26 cellular contexts compared by ENCODE assay signal in genomic region chr11:9332655-9333054, GRCh38. TPM values are rescaled to one million over a fixed set of nuclear protein-coding genes. Genes with fewer than 3 reads are reported as not detected.
DNase-seq lines count a peak whose midpoint lies in the region; ATAC-seq, FAIRE-seq and TF ChIP-seq lines count a peak whose summit lies in the region.
"Had no signal": no experiment of that assay in that cellular context is flagged by ENCODE, and none has a peak within 500 bp of the region (broad histone marks: within the 10 kb centered on the region; RNA-seq: fewer than 3 reads in every experiment).

No MANE protein-coding gene starts in this region.

- H3K4ac ChIP-seq in IMR-90 (ENCODE audit: low read depth, low read length), result no peak overlapping the region

- peaks cover 3% of the 10 kb centered on the region; the same call in 1 of the 2 replicates for H3K9me1 ChIP-seq in IMR-90 (ENCODE audit: insufficient read depth, low read length)

- H2BK120ac ChIP-seq in IMR-90 (ENCODE audit: low read depth, low read length), result no peak overlapping the region

- no peak overlapping the region for H4K5ac ChIP-seq in IMR-90 (ENCODE audit: low read depth, low read length)

- POLR2A ChIA-PET in HepG2 (lab: Yijun Ruan, JAX) (no interaction called here), IMR-90 (lab: Charles Lee; ENCODE audit: unreplicated experiment) (no interaction called here)

- no peak overlapping the region for H3K9ac ChIP-seq in HepG2 (ENCODE audit: insufficient read depth, low read depth, low read length)
- no peak overlapping the region for H3K9ac ChIP-seq in IMR-90 (ENCODE audit: low read depth, low read length)
- H3K9ac ChIP-seq: BLaER1 had no signal

- H3K4me3 ChIP-seq in HepG2 (replicated peaks in 1 of 3; ENCODE audit: insufficient read depth in 1 of 3, low read depth in 2 of 3, low read length in 3 of 3) (no peak overlapping the region), right lobe of liver (no peak overlapping the region), IMR-90 (ENCODE audit: insufficient read depth, low read depth, low read length) (no peak overlapping the region), bronchial epithelial cell (ENCODE audit: low read depth, low read length) (no peak overlapping the region), left ventricle myocardium inferior (no peak overlapping the region)
- H3K4me3 ChIP-seq: A549, BLaER1, GM12878 had no signal

- in situ Hi-C loops in HepG2 (cut with HindIII; ENCODE audit: extremely low pct_ligation_motif_present, low pct_unique_long_range_greater_than_20kb), result no loop called here
- in situ Hi-C loops in IMR-90 (cut with MboI; ENCODE audit: low sequenced_read_pairs), result no loop called here

- FAIRE-seq in HepG2 (lab: Jason Lieb, UNC) (no peak), bronchial epithelial cell (lab: Jason Lieb, UNC) (peak; percentile 60)
- FAIRE-seq: A549, GM12878, GM12892, GM18507 had no signal

- H3K23ac ChIP-seq in IMR-90 (ENCODE audit: low read depth, low read length), result no peak overlapping the region

- TF ChIP-seq EP300 in HepG2 (IDR thresholded peaks at IDR 0.05; ENCODE audit: low read depth in 2 of 2, low read length in 2 of 2), result no peak
- TF ChIP-seq EP300 in HepG2 (CRISPR knock-in tag; IDR thresholded peaks at IDR 0.05; ENCODE audit: borderline replicate concordance), result no peak

- H3K27me3 ChIP-seq in HepG2 (ENCODE audit: control insufficient read depth in 1 of 2, insufficient read depth in 2 of 2, low read length in 2 of 2), result no peaks in the 10 kb centered on the region; a peak in 1 of 5 replicates
- H3K27me3 ChIP-seq in right lobe of liver, result no peaks in the 10 kb centered on the region
- H3K27me3 ChIP-seq in IMR-90 (ENCODE audit: control insufficient read depth, insufficient read depth, low read length), result no peaks in the 10 kb centered on the region
- H3K27me3 ChIP-seq in bronchial epithelial cell (ENCODE audit: control insufficient read depth, insufficient read depth, low read length), result no peaks in the 10 kb centered on the region
- H3K27me3 ChIP-seq in left ventricle myocardium inferior (ENCODE audit: low read depth), result no peaks in the 10 kb centered on the region
- H3K27me3 ChIP-seq: BE2C, BLaER1 had no signal

- no peaks in the 10 kb centered on the region for H3K79me2 ChIP-seq in HepG2 (ENCODE audit: insufficient read depth, low read length)

- H4K8ac ChIP-seq in IMR-90 (ENCODE audit: low read depth in 2 of 2, low read length in 2 of 2), result no peak overlapping the region

- no peak overlapping the region for H3K56ac ChIP-seq in IMR-90 (ENCODE audit: extremely low read depth, insufficient read depth, low read length)

- no peak for TF ChIP-seq RAD21 in HepG2 (CRISPR knock-in tag; IDR thresholded peaks at IDR 0.05)
- no peak for TF ChIP-seq RAD21 in IMR-90 (IDR thresholded peaks at IDR 0.05; ENCODE audit: low read length)

- H3K14ac ChIP-seq in IMR-90 (replicated peaks; ENCODE audit: low read depth, low read length), result no peak overlapping the region

- no peak overlapping the region for H3K4me2 ChIP-seq in HepG2 (ENCODE audit: low read depth, low read length)
- H3K4me2 ChIP-seq in IMR-90 (ENCODE audit: low read depth, low read length), result no peak overlapping the region
- H3K4me2 ChIP-seq: A549, BLaER1 had no signal

- H2AFZ ChIP-seq in HepG2 (ENCODE audit: low read length) (no peak overlapping the region), IMR-90 (replicated peaks; ENCODE audit: low read length, poor library complexity) (no peak overlapping the region)

- no peaks in the 10 kb centered on the region for H3K9me3 ChIP-seq in HepG2 (ENCODE audit: low read length)
- no peaks in the 10 kb centered on the region for H3K9me3 ChIP-seq in right lobe of liver
- H3K9me3 ChIP-seq in IMR-90 (ENCODE audit: control insufficient read depth, insufficient read depth, low read length), result no peaks in the 10 kb centered on the region
- no peaks in the 10 kb centered on the region for H3K9me3 ChIP-seq in left ventricle myocardium inferior (replicated peaks)
- H3K9me3 ChIP-seq: A549, BE2C had no signal

- no peak overlapping the region for H3K18ac ChIP-seq in IMR-90 (ENCODE audit: low read depth, low read length)

- no peak overlapping the region for H2BK20ac ChIP-seq in IMR-90 (ENCODE audit: low read depth, low read length)

- H3K27ac ChIP-seq in HepG2 (ENCODE audit: extremely low read length, insufficient read depth, low read length), result no peak overlapping the region
- H3K27ac ChIP-seq in right lobe of liver, result no peak overlapping the region
- H3K27ac ChIP-seq in IMR-90 (ENCODE audit: insufficient read depth, low read length), result no peak overlapping the region
- H3K27ac ChIP-seq in left ventricle myocardium inferior (replicated peaks), result no peak overlapping the region
- H3K27ac ChIP-seq: 22Rv1, A549, BLaER1 had no signal

- H4K20me1 ChIP-seq in HepG2 (ENCODE audit: insufficient read depth, low read length) (no peaks in the 10 kb centered on the region), IMR-90 (ENCODE audit: insufficient read depth, low read length) (no peaks in the 10 kb centered on the region)
- H4K20me1 ChIP-seq: BLaER1 had no signal

- DNase-seq in HepG2 (ENCODE audit: low spot score) (no peak), right lobe of liver (no peak), IMR-90 (no peak), bronchial epithelial cell (ENCODE audit: low read depth) (no peak), RPMI8226 (no peak), left ventricle myocardium inferior (no peak), Right ventricle myocardium inferior (ENCODE audit: missing footprints) (no peak)
- DNase-seq: BE2C; C1 segment of cervical spinal cord; CD4-positive, alpha-beta memory T cell; CD4-positive, CD25-positive, alpha-beta regulatory T cell; CD8-positive, alpha-beta memory T cell; COR-L47; DMS 273 treated with DMSO at 0.1 percent for 48 hours; DMS153; DMS53; DMS79; DND-41; EL; GDM1 had no signal

- H2BK15ac ChIP-seq in IMR-90 (ENCODE audit: low read depth, low read length), result no peak overlapping the region

- intact Hi-C loops in HepG2 (cut with micrococcal nuclease; ENCODE audit: unreplicated experiment), result no loop called here
- intact Hi-C loops in right lobe of liver (cut with DNase I), result no loop called here
- intact Hi-C loops in IMR-90 (cut with micrococcal nuclease), result no loop called here
- intact Hi-C loops in left ventricle myocardium inferior (cut with micrococcal nuclease), result no loop called here
- intact Hi-C loops in Right ventricle myocardium inferior (cut with DNase I), result no loop called here

- H4K91ac ChIP-seq in IMR-90 (ENCODE audit: insufficient read depth, low read depth, low read length), result no peak overlapping the region

- H3K36me3 ChIP-seq in HepG2 (replicated peaks in 1 of 2; ENCODE audit: control insufficient read depth in 1 of 2, insufficient read depth in 2 of 2, low read length in 2 of 2) (no peaks in the 10 kb centered on the region), right lobe of liver (no peaks in the 10 kb centered on the region), IMR-90 (ENCODE audit: control insufficient read depth, insufficient read depth, low read length) (no peaks in the 10 kb centered on the region), bronchial epithelial cell (ENCODE audit: control insufficient read depth, insufficient read depth, low read length) (no peaks in the 10 kb centered on the region), left ventricle myocardium inferior (no peaks in the 10 kb centered on the region)
- H3K36me3 ChIP-seq: BE2C, BLaER1 had no signal

- no peak for TF ChIP-seq CTCF in HepG2 (CRISPR knock-in tag; IDR thresholded peaks at IDR 0.05)
- no peak for TF ChIP-seq CTCF in right lobe of liver (IDR thresholded peaks at IDR 0.05)
- no peak for TF ChIP-seq CTCF in IMR-90 (conservative IDR thresholded peaks at IDR 0.05; ENCODE audit: low read depth, low read length)
- no peak for TF ChIP-seq CTCF in bronchial epithelial cell (IDR thresholded peaks at IDR 0.05; ENCODE audit: insufficient read depth, low read length, severe bottlenecking)
- TF ChIP-seq CTCF in left ventricle myocardium inferior (IDR thresholded peaks at IDR 0.05; ENCODE audit: borderline replicate concordance), result no peak

- no peaks in the 10 kb centered on the region for H3K79me1 ChIP-seq in IMR-90 (ENCODE audit: low read depth in 1 of 2, low read length in 2 of 2)

- BruUV-seq in HepG2 (replicated peaks; lab: Mats Ljungman, UMichigan) (no TSS peak), IMR-90 (replicated peaks; lab: Mats Ljungman, UMichigan) (no TSS peak)

- ATAC-seq in HepG2, result no peak
- ATAC-seq in right lobe of liver, result no peak
- no peak for ATAC-seq in IMR-90 (ENCODE audit: low read depth)
- no peak for ATAC-seq in Right ventricle myocardium inferior
- ATAC-seq: A549, GM12878 had no signal

- no peak for TF ChIP-seq POLR2A in HepG2 (IDR thresholded peaks at IDR 0.05; ENCODE audit: insufficient read depth in 1 of 2, low read depth in 2 of 2, low read length in 2 of 2)
- no peak for TF ChIP-seq POLR2A in right lobe of liver (IDR thresholded peaks at IDR 0.05)
- no peak for TF ChIP-seq POLR2A in IMR-90 (IDR thresholded peaks at IDR 0.05; ENCODE audit: low read depth, low read length)

- H3K4me1 ChIP-seq in HepG2 (ENCODE audit: insufficient read depth, low read length), result peaks cover 8% of the 10 kb centered on the region; the same call in 1 of the 2 replicates
- no peaks in the 10 kb centered on the region for H3K4me1 ChIP-seq in right lobe of liver
- peaks cover 3% of the 10 kb centered on the region for H3K4me1 ChIP-seq in IMR-90 (ENCODE audit: control insufficient read depth, insufficient read depth, low read length)
- H3K4me1 ChIP-seq in left ventricle myocardium inferior, result peaks cover 8% of the 10 kb centered on the region
- H3K4me1 ChIP-seq: A549, BE2C had no signal

- dilution Hi-C loops in IMR-90 (cut with HindIII; ENCODE audit: low sequenced_read_pairs, unreplicated experiment), result no loop called here

- H2AK5ac ChIP-seq in IMR-90 (ENCODE audit: low read depth, low read length), result 0 out of 2 replicates have a peak overlapping the region, but pooled peaks have one; percentile 28

- peak overlapping the region; percentile 50 for H2BK5ac ChIP-seq in IMR-90 (ENCODE audit: low read depth, low read length, poor library complexity, severe bottlenecking)

- 3% methylated on average over 5 of the region's 5 CpGs for WGBS in HepG2 (ENCODE audit: low lambda C conversion rate)
- 50% methylated on average over 5 of the region's 5 CpGs for WGBS in right lobe of liver (ENCODE audit: insufficient coverage, low coverage, low lambda C conversion rate, missing lambda C conversion rate)
- WGBS in IMR-90 (ENCODE audit: extremely low coverage in 2 of 2, insufficient read length in 1 of 2), 2 experiments, result 77% methylated on average over 2 of the region's 5 CpGs; no CpG with 5 or more reads in 1 of the 2 experiments

- H2AK9ac ChIP-seq in IMR-90 (replicated peaks; ENCODE audit: low read depth, low read length, poor library complexity), result no peak overlapping the region

- CTCF ChIA-PET in HepG2 (lab: Yijun Ruan, JAX; ENCODE audit: low intra/inter-chr PET ratio, low total read pairs) (no interaction called here), IMR-90 (lab: Yijun Ruan, JAX) (interaction anchor here (0.8 kb wide), 1 partner anchor 11 kb away, joined by 3 read pairs; no protein-coding TSS in a partner anchor)

RNA-seq across cellular contexts. Expression of gene TMEM41B, which starts 18.3 kb away (rescaled TPM):
- total RNA-seq in HepG2 (2016; rRNA removed; fragmentation: Illumina TruSeq; extraction: Trizol) (18.8 and 36.8 TPM in 2 replicates), right lobe of liver (10 to 100 TPM; 14.4 to 30.0 (median 23.2) TPM), IMR-90 (2012; rRNA removed) (20.8 and 36.7 TPM in 2 replicates), bronchial epithelial cell (49.2 and 74.4 TPM in 2 replicates), left ventricle myocardium inferior (20.2 TPM), Right ventricle myocardium inferior (17.4 TPM)
- 6.1 and 7.4 TPM in 2 replicates for total RNA-seq in HepG2 (2016; cell fraction: cytosol; rRNA removed; fragmentation: Illumina TruSeq; extraction: Trizol; ENCODE audit: low read depth)
- total RNA-seq in HepG2 (2016; cell fraction: insoluble cytoplasmic fraction; rRNA removed; fragmentation: Illumina TruSeq; extraction: Trizol), result 18.2 and 37.3 TPM in 2 replicates
- 8.3 and 10.7 TPM in 2 replicates for total RNA-seq in HepG2 (2016; cell fraction: membrane; rRNA removed; fragmentation: Illumina TruSeq; extraction: Trizol)
- 46.8 and 49.9 TPM in 2 replicates for total RNA-seq in HepG2 (2016; cell fraction: nucleus; rRNA removed; fragmentation: Illumina TruSeq; extraction: Trizol)
- polyA plus RNA-seq in HepG2 (2011; rRNA removed) (48.1 and 48.4 TPM in 2 replicates), IMR-90 (2012; rRNA removed) (20.8 and 21.5 TPM in 2 replicates)
- 13.9 and 25.1 TPM in 2 replicates for polyA plus RNA-seq in HepG2 (2011; cell fraction: cytosol; rRNA removed)
- 69.1 and 76.5 TPM in 2 replicates for polyA plus RNA-seq in HepG2 (2011; cell fraction: nucleus; rRNA removed)
- 31.0 and 36.5 TPM in 2 replicates for polyA plus RNA-seq in HepG2 (2012)
- polyA plus RNA-seq in HepG2 (2016; cell fraction: cytosol; fragmentation: Illumina TruSeq; extraction: Trizol; ENCODE audit: low read depth), result 1.7 and 2.1 TPM in 2 replicates
- polyA plus RNA-seq in HepG2 (2016; cell fraction: insoluble cytoplasmic fraction; fragmentation: Illumina TruSeq; extraction: Trizol; ENCODE audit: low read depth), result 13.1 and 14.1 TPM in 2 replicates
- polyA plus RNA-seq in HepG2 (2016; cell fraction: membrane; fragmentation: Illumina TruSeq; extraction: Trizol; ENCODE audit: low read depth), result 3.2 and 4.1 TPM in 2 replicates
- polyA plus RNA-seq in HepG2 (2016; cell fraction: nucleus; fragmentation: Illumina TruSeq; extraction: Trizol; ENCODE audit: insufficient read depth, low read depth), result 88.7 and 89.2 TPM in 2 replicates
- 21.1 and 32.0 TPM in 2 replicates for polyA minus RNA-seq in HepG2 (2011; rRNA and poly(A)+ RNA removed; ENCODE audit: low replicate concordance)
- polyA minus RNA-seq in HepG2 (2011; cell fraction: cytosol; rRNA and poly(A)+ RNA removed), result 20.0 and 28.9 TPM in 2 replicates
- polyA minus RNA-seq in HepG2 (2011; cell fraction: nucleus; rRNA and poly(A)+ RNA removed), result 66.4 and 70.9 TPM in 2 replicates
- 5.3 and 16.1 TPM in 2 replicates for polyA plus RNA-seq in IMR-90 (2012; cell fraction: cytosol; rRNA removed)
- polyA plus RNA-seq in IMR-90 (2012; cell fraction: nucleus; rRNA removed; ENCODE audit: low replicate concordance), result 23.5 and 44.3 TPM in 2 replicates

RNA-seq across cellular contexts. Expression of gene IPO7, which starts 51.8 kb away (rescaled TPM):
- total RNA-seq in HepG2 (2016; rRNA removed; fragmentation: Illumina TruSeq; extraction: Trizol) (98.4 and 197 TPM in 2 replicates), right lobe of liver (10 to 100 TPM; 33.2 to 53.6 (median 45.0) TPM), IMR-90 (2012; rRNA removed) (110 and 124 TPM in 2 replicates), bronchial epithelial cell (109 and 114 TPM in 2 replicates), left ventricle myocardium inferior (150 TPM), Right ventricle myocardium inferior (130 TPM)
- 39.9 and 42.6 TPM in 2 replicates for total RNA-seq in HepG2 (2016; cell fraction: cytosol; rRNA removed; fragmentation: Illumina TruSeq; extraction: Trizol; ENCODE audit: low read depth)
- total RNA-seq in HepG2 (2016; cell fraction: insoluble cytoplasmic fraction; rRNA removed; fragmentation: Illumina TruSeq; extraction: Trizol), result 105 and 199 TPM in 2 replicates
- total RNA-seq in HepG2 (2016; cell fraction: membrane; rRNA removed; fragmentation: Illumina TruSeq; extraction: Trizol), result 75.1 and 87.0 TPM in 2 replicates
- total RNA-seq in HepG2 (2016; cell fraction: nucleus; rRNA removed; fragmentation: Illumina TruSeq; extraction: Trizol), result 88.7 and 109 TPM in 2 replicates
- polyA plus RNA-seq in HepG2 (2011; rRNA removed) (53.3 and 59.4 TPM in 2 replicates), IMR-90 (2012; rRNA removed) (32.5 and 40.6 TPM in 2 replicates)
- polyA plus RNA-seq in HepG2 (2011; cell fraction: cytosol; rRNA removed), result 26.3 and 39.4 TPM in 2 replicates
- 13.6 and 18.8 TPM in 2 replicates for polyA plus RNA-seq in HepG2 (2011; cell fraction: nucleus; rRNA removed)
- 81.4 and 82.2 TPM in 2 replicates for polyA plus RNA-seq in HepG2 (2012)
- polyA plus RNA-seq in HepG2 (2016; cell fraction: cytosol; fragmentation: Illumina TruSeq; extraction: Trizol; ENCODE audit: low read depth), result 5.4 and 6.1 TPM in 2 replicates
- polyA plus RNA-seq in HepG2 (2016; cell fraction: insoluble cytoplasmic fraction; fragmentation: Illumina TruSeq; extraction: Trizol; ENCODE audit: low read depth), result 118 and 125 TPM in 2 replicates
- polyA plus RNA-seq in HepG2 (2016; cell fraction: membrane; fragmentation: Illumina TruSeq; extraction: Trizol; ENCODE audit: low read depth), result 26.7 and 34.8 TPM in 2 replicates
- polyA plus RNA-seq in HepG2 (2016; cell fraction: nucleus; fragmentation: Illumina TruSeq; extraction: Trizol; ENCODE audit: insufficient read depth, low read depth), result 70.2 and 75.8 TPM in 2 replicates
- 71.9 and 212 TPM in 2 replicates for polyA minus RNA-seq in HepG2 (2011; rRNA and poly(A)+ RNA removed; ENCODE audit: low replicate concordance)
- 213 and 224 TPM in 2 replicates for polyA minus RNA-seq in HepG2 (2011; cell fraction: cytosol; rRNA and poly(A)+ RNA removed)
- 106 and 141 TPM in 2 replicates for polyA minus RNA-seq in HepG2 (2011; cell fraction: nucleus; rRNA and poly(A)+ RNA removed)
- polyA plus RNA-seq in IMR-90 (2012; cell fraction: cytosol; rRNA removed), result 7.0 and 9.1 TPM in 2 replicates
- 5.9 and 24.0 TPM in 2 replicates for polyA plus RNA-seq in IMR-90 (2012; cell fraction: nucleus; rRNA removed; ENCODE audit: low replicate concordance)
